Comparison of ENCODE assay signal across 10 cellular contexts in the genomic region with DNA sequence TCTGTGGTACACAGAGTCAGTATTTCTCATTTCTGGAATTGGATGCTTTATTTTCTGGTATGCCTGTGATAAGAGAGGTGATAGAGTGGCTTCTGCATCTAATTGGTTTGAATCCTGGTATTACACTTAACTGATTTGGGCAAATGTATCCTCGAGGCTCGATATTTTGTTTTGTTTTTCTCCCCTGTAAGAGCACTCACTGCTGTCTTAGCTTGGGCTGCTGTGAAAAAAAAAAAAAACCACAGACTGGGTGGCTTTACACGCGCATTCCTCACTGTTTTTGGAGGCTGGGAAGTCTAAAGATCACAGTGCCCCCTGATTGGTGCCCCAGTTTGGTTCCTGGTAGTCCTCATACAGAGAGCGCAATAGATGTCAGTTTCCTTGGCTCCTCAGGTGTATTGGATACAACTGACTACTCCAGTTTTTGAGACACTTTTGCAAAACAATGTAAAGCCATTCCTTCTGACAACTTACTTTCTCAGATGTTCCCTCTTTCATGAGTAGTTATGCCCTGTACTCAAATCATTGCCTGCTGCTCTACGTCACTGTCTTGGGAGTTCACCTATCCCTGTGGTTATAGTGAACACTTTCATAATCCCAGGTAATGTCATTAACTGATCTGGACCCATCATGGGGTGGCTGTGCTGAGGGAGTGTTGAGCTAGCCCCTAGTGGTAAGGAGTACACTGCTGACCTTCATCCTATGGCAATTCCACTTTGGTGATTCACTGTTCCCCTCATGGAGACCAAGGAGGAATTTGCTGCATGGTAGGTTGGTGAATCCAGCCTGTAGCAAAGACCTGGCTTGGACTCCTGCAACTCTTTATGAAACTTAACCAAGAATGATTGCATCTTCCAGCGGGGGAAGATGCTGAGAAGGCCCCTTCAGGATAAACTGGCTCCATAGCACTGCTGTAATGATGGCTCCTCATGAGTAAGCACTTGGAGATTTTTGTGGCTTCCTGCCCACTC. TPM values are rescaled to one million over a fixed set of nuclear protein-coding genes. Genes with fewer than 3 reads are reported as not detected.
A peak's percentile ranks its signal among the peaks of the same experiment; 100 is the strongest.
DNase-seq lines count a peak whose midpoint lies in the region; ATAC-seq, FAIRE-seq and TF ChIP-seq lines count a peak whose summit lies in the region.
"Had no signal": no experiment of that assay in that cellular context is flagged by ENCODE, and none has a peak within 500 bp of the region (broad histone marks: within the 10 kb centered on the region; RNA-seq: fewer than 3 reads in every experiment).

No MANE protein-coding gene starts in this region.

- H3K23ac ChIP-seq in mesenchymal stem cell (ENCODE audit: low read length in 2 of 2): no peak overlapping the region

- H3K4me2 ChIP-seq in mesenchymal stem cell (ENCODE audit: low read length, poor library complexity, severe bottlenecking): no peak overlapping the region

- no peak overlapping the region for H3K27ac ChIP-seq in CD8-positive, alpha-beta memory T cell (ENCODE audit: low read depth, low read length)
- H3K27ac ChIP-seq in mesenchymal stem cell (ENCODE audit: low read length, poor library complexity, severe bottlenecking): peak overlapping the region; percentile 61
- H3K27ac ChIP-seq in adrenal gland: peak overlapping the region in 2 of 5 donors; percentile 18
- no peak overlapping the region for H3K27ac ChIP-seq in aorta (ENCODE audit: low read depth in 1 of 2, low read length in 2 of 2)

- 83% methylated on average over 7 of the region's 7 CpGs for WGBS in mesenchymal stem cell
- WGBS in adrenal gland, 4 donors: 90 to 95% (median 93%) methylated on average over 7 of the region's 7 CpGs
- 83 to 86% methylated on average over 7 of the region's 7 CpGs for WGBS in aorta, 2 donors

- H3K79me1 ChIP-seq in mesenchymal stem cell (replicated peaks; ENCODE audit: low read length, poor library complexity, severe bottlenecking): peaks cover 8% of the 10 kb centered on the region

- H4K91ac ChIP-seq in mesenchymal stem cell (ENCODE audit: low read length): no peak overlapping the region

- DNase-seq in CD8-positive, alpha-beta memory T cell: no peak
- DNase-seq in HTR-8/SVneo (ENCODE audit: insufficient read length, low spot score): peak; percentile 10
- peak; percentile 8 for DNase-seq in adipocyte (ENCODE audit: low read depth)
- peak; percentile 58 for DNase-seq in mesenchymal stem cell
- no peak for DNase-seq in NCI-H1092 treated with DMSO at 0.1 percent for 48 hours (lab: John Stamatoyannopoulos, UW)
- no peak for DNase-seq in adrenal gland
- no peak for DNase-seq in aorta
- DNase-seq: nucleus accumbens had no signal

- no peak overlapping the region for H4K8ac ChIP-seq in mesenchymal stem cell (ENCODE audit: low read length)

- peak overlapping the region in 7 of 8 donors; percentile 17 to 90 (median 61) for H3K27ac Mint-ChIP-seq in CD8-positive, alpha-beta memory T cell

- H3K4me1 ChIP-seq in CD8-positive, alpha-beta memory T cell (ENCODE audit: insufficient read depth, low read length): peaks cover 17% of the 10 kb centered on the region
- peaks cover 55% of the 10 kb centered on the region for H3K4me1 ChIP-seq in adipocyte (ENCODE audit: control insufficient read depth, insufficient read depth, low read length)
- H3K4me1 ChIP-seq in mesenchymal stem cell (ENCODE audit: control insufficient read depth, insufficient read depth, low read depth, low read length): peaks cover 21% of the 10 kb centered on the region
- H3K4me1 ChIP-seq in adrenal gland (replicated peaks in 1 of 2): peaks cover 6 to 20% of the 10 kb centered on the region in 2 donors
- H3K4me1 ChIP-seq in aorta (ENCODE audit: control insufficient read depth in 1 of 2, insufficient read depth in 2 of 2, low read length in 2 of 2): peaks cover 0 to 3% of the 10 kb centered on the region in 2 donors

- no peaks in the 10 kb centered on the region for H3K27me3 ChIP-seq in CD8-positive, alpha-beta memory T cell (ENCODE audit: insufficient read depth, low read length, poor library complexity, severe bottlenecking)
- H3K27me3 ChIP-seq in adipocyte (replicated peaks; ENCODE audit: control insufficient read depth, insufficient read depth, low read length) (no peaks in the 10 kb centered on the region), mesenchymal stem cell (ENCODE audit: control insufficient read depth in 1 of 2, insufficient read depth in 1 of 2, low read length in 2 of 2) (no peaks in the 10 kb centered on the region), adrenal gland (no peaks in the 10 kb centered on the region), aorta (ENCODE audit: control insufficient read depth in 1 of 2, insufficient read depth in 2 of 2, low read length in 1 of 2) (no peaks in the 10 kb centered on the region)

- peak overlapping the region in 3 of 7 donors; percentile 29 to 46 (median 42) for H3K4me3 Mint-ChIP-seq in CD8-positive, alpha-beta memory T cell

- TF ChIP-seq CTCF in adrenal gland (IDR thresholded peaks at IDR 0.05): no peak

- H3K4me3 ChIP-seq in CD8-positive, alpha-beta memory T cell (ENCODE audit: low read length): no peak overlapping the region
- H3K4me3 ChIP-seq in adipocyte (ENCODE audit: low read length): no peak overlapping the region
- no peak overlapping the region for H3K4me3 ChIP-seq in mesenchymal stem cell (ENCODE audit: insufficient read depth in 1 of 2, low read depth in 1 of 2, low read length in 2 of 2)
- H3K4me3 ChIP-seq in adrenal gland: no peak overlapping the region
- no peak overlapping the region for H3K4me3 ChIP-seq in aorta (ENCODE audit: low read length in 2 of 2)

- H2BK12ac ChIP-seq in mesenchymal stem cell (ENCODE audit: low read length in 2 of 2): no peak overlapping the region

- POLR2A ChIA-PET in CD8-positive, alpha-beta memory T cell (lab: Charles Lee): interaction anchor here (1.4 kb wide), 1 partner anchor 31 kb away, joined by 4 read pairs; the partner anchor contains the start of gene TCP1

- no peak for TF ChIP-seq POLR2A in adrenal gland (IDR thresholded peaks at IDR 0.05)

- peaks cover 30% of the 10 kb centered on the region for H3K36me3 ChIP-seq in CD8-positive, alpha-beta memory T cell (ENCODE audit: insufficient read depth, low read length)
- H3K36me3 ChIP-seq in adipocyte (ENCODE audit: control insufficient read depth, insufficient read depth, low read length, severe bottlenecking) (peaks cover 59% of the 10 kb centered on the region), mesenchymal stem cell (ENCODE audit: control insufficient read depth in 1 of 2, insufficient read depth in 2 of 2, low read depth in 1 of 2, low read length in 2 of 2) (peaks cover 25 to 65% of the 10 kb centered on the region in 2 experiments), adrenal gland (replicated peaks in 1 of 2) (peaks cover 0 to 54% of the 10 kb centered on the region in 2 donors), aorta (ENCODE audit: control insufficient read depth in 1 of 2, insufficient read depth in 2 of 2, low read length in 1 of 2) (peaks cover 1% of the 10 kb centered on the region in 2 donors)

- H3K9ac ChIP-seq in adipocyte (ENCODE audit: low read length) (no peak overlapping the region), mesenchymal stem cell (ENCODE audit: low read length) (no peak overlapping the region)

- H3K9me3 Mint-ChIP-seq in CD8-positive, alpha-beta memory T cell: no peaks in the 10 kb centered on the region

- H2AK5ac ChIP-seq in mesenchymal stem cell (ENCODE audit: low read length, severe bottlenecking): peak overlapping the region; percentile 19

- no peak overlapping the region for H3K18ac ChIP-seq in mesenchymal stem cell (ENCODE audit: low read depth in 1 of 2, low read length in 2 of 2)

- no peak overlapping the region for H2BK5ac ChIP-seq in mesenchymal stem cell (ENCODE audit: low read depth, low read length, poor library complexity, severe bottlenecking)

- FAIRE-seq in HTR-8/SVneo (lab: Jason Lieb, UNC): no peak
- FAIRE-seq: colon had no signal

- no peak overlapping the region for H2BK15ac ChIP-seq in mesenchymal stem cell (ENCODE audit: low read depth, poor library complexity, severe bottlenecking)

- no peak overlapping the region for H3K14ac ChIP-seq in mesenchymal stem cell (ENCODE audit: low read length in 2 of 2)

- peaks cover 22 to 47% (median 24%) of the 10 kb centered on the region in 3 donors for H3K4me1 Mint-ChIP-seq in CD8-positive, alpha-beta memory T cell

- H3K4ac ChIP-seq in mesenchymal stem cell (ENCODE audit: low read depth in 1 of 2, low read length in 2 of 2): no peak overlapping the region

- CTCF ChIA-PET in CD8-positive, alpha-beta memory T cell (lab: Charles Lee): no interaction called here

- H3K27me3 Mint-ChIP-seq in CD8-positive, alpha-beta memory T cell: no peaks in the 10 kb centered on the region

- H2AFZ ChIP-seq in mesenchymal stem cell (ENCODE audit: low read depth, low read length): no peak overlapping the region

- ATAC-seq in GM21529 (IDR thresholded peaks at IDR 0.05; ENCODE audit: unreplicated experiment) (no peak), aorta (ENCODE audit: low FRiP score) (no peak)

- H3K36me3 Mint-ChIP-seq in CD8-positive, alpha-beta memory T cell: peaks cover 5 to 67% (median 13%) of the 10 kb centered on the region in 3 donors

- H3K9me3 ChIP-seq in CD8-positive, alpha-beta memory T cell (ENCODE audit: low read length): no peaks in the 10 kb centered on the region
- no peaks in the 10 kb centered on the region for H3K9me3 ChIP-seq in adipocyte (ENCODE audit: control insufficient read depth, low read length)
- H3K9me3 ChIP-seq in mesenchymal stem cell (ENCODE audit: control insufficient read depth, low read length): no peaks in the 10 kb centered on the region
- no peaks in the 10 kb centered on the region for H3K9me3 ChIP-seq in adrenal gland (replicated peaks in 1 of 3)
- no peaks in the 10 kb centered on the region for H3K9me3 ChIP-seq in aorta (ENCODE audit: control insufficient read depth, low read length)

- no peak overlapping the region for H2BK120ac ChIP-seq in mesenchymal stem cell (ENCODE audit: low read depth, low read length)

- intact Hi-C loops in adrenal gland (cut with DNase I) (no loop called here), aorta (cut with DNase I) (no loop called here)

RNA-seq across cellular contexts. Expression of gene ACAT2, which starts 3.5 kb away (rescaled TPM):
- 10 to 100 TPM; 68.8 to 69.7 TPM for total RNA-seq in CD8-positive, alpha-beta memory T cell
- polyA plus RNA-seq in CD8-positive, alpha-beta memory T cell: 33.3 TPM
- 90.6 TPM for polyA plus RNA-seq in mesenchymal stem cell (2013, experiment 1 of 2)
- polyA plus RNA-seq in mesenchymal stem cell (2013, experiment 2 of 2): 91.2 TPM
- total RNA-seq in adrenal gland: 100 to 1,000 TPM in 1 of 8 donors, 10 to 100 TPM in 6, 1 to 10 TPM in 1; 8.7 to 163 (median 15.0) TPM
- 100 to 1,000 TPM in 1 of 3 donors, 10 to 100 TPM in 2; 10.1 to 305 (median 17.4) TPM for polyA plus RNA-seq in adrenal gland
- 10 to 100 TPM; 16.5 to 21.4 TPM for total RNA-seq in aorta
- polyA plus RNA-seq in aorta: 10 to 100 TPM; 13.0 to 18.7 TPM

RNA-seq across cellular contexts. Expression of gene WTAP, which starts 31.0 kb away (rescaled TPM):
- 100 to 1,000 TPM in 1 of 2 experiments, 10 to 100 TPM in 1; 95.1 to 103 TPM for total RNA-seq in CD8-positive, alpha-beta memory T cell
- polyA plus RNA-seq in CD8-positive, alpha-beta memory T cell: 149 TPM
- polyA plus RNA-seq in mesenchymal stem cell (2013, experiment 1 of 2): 66.5 TPM
- polyA plus RNA-seq in mesenchymal stem cell (2013, experiment 2 of 2): 69.2 TPM
- total RNA-seq in adrenal gland (100 to 1,000 TPM in 3 of 8 donors, 10 to 100 TPM in 5; 78.9 to 145 (median 85.0) TPM), aorta (10 to 100 TPM; 91.7 to 94.7 TPM)
- polyA plus RNA-seq in adrenal gland (100 to 1,000 TPM in 2 of 3 donors, 10 to 100 TPM in 1; 56.8 to 162 (median 116) TPM), aorta (10 to 100 TPM; 67.7 to 83.8 TPM)

RNA-seq across cellular contexts. Expression of gene TCP1, which starts 31.1 kb away (rescaled TPM):
- total RNA-seq in CD8-positive, alpha-beta memory T cell: 100 to 1,000 TPM; 589 to 617 TPM
- 98.2 TPM for polyA plus RNA-seq in CD8-positive, alpha-beta memory T cell
- 92.8 TPM for polyA plus RNA-seq in mesenchymal stem cell (2013, experiment 1 of 2)
- 97.3 TPM for polyA plus RNA-seq in mesenchymal stem cell (2013, experiment 2 of 2)
- total RNA-seq in adrenal gland (100 to 1,000 TPM in 5 of 8 donors, 10 to 100 TPM in 3; 81.9 to 178 (median 118) TPM), aorta (100 to 1,000 TPM; 110 to 146 TPM)
- polyA plus RNA-seq in adrenal gland (100 to 1,000 TPM in 1 of 3 donors, 10 to 100 TPM in 2; 59.0 to 235 (median 88.8) TPM), aorta (100 to 1,000 TPM; 105 to 116 TPM)

RNA-seq across cellular contexts. Expression of gene MRPL18, which starts 32.0 kb away (rescaled TPM):
- total RNA-seq in CD8-positive, alpha-beta memory T cell: 100 to 1,000 TPM; 129 to 130 TPM
- 101 TPM for polyA plus RNA-seq in CD8-positive, alpha-beta memory T cell
- 57.8 TPM for polyA plus RNA-seq in mesenchymal stem cell (2013, experiment 1 of 2)
- polyA plus RNA-seq in mesenchymal stem cell (2013, experiment 2 of 2): 58.5 TPM
- total RNA-seq in adrenal gland: 100 to 1,000 TPM in 2 of 8 donors, 10 to 100 TPM in 6; 63.7 to 127 (median 77.1) TPM
- 100 to 1,000 TPM; 110 to 138 (median 132) TPM for polyA plus RNA-seq in adrenal gland
- 10 to 100 TPM; 38.8 to 54.8 TPM for total RNA-seq in aorta
- polyA plus RNA-seq in aorta: 10 to 100 TPM; 55.2 to 83.3 TPM

RNA-seq across cellular contexts. Expression of gene PNLDC1, which starts 41.8 kb away (rescaled TPM):
- under 1 TPM; 0.39 to 0.80 TPM for total RNA-seq in CD8-positive, alpha-beta memory T cell
- polyA plus RNA-seq in CD8-positive, alpha-beta memory T cell: not detected
- 0.03 TPM for polyA plus RNA-seq in mesenchymal stem cell (2013, experiment 1 of 2)
- polyA plus RNA-seq in mesenchymal stem cell (2013, experiment 2 of 2): 0.03 TPM
- total RNA-seq in adrenal gland (1 to 10 TPM in 1 of 8 donors, under 1 TPM in 1, not detected in 6; 0.14 to 2.9 TPM), aorta (under 1 TPM in 1 of 2 donors, not detected in 1; 0.26 TPM)
- polyA plus RNA-seq in adrenal gland (under 1 TPM in 2 of 3 donors, not detected in 1; 0.07 to 0.48 TPM), aorta (under 1 TPM; 0.38 to 0.46 TPM)

Comparison
In these comparisons a context has a peak if more than half of its experiments do, and no peak if none do; other contexts are left out.
1. DNase-seq: peak in HTR-8/SVneo (single experiment), adipocyte (single experiment) and mesenchymal stem cell (single experiment); none in CD8-positive, alpha-beta memory T cell (0 of 5), NCI-H1092 treated with DMSO at 0.1 percent for 48 hours (single experiment), adrenal gland (0 of 7) and aorta (0 of 2).